In genomic region chr13:51823861-51824260, GRCh38 we compare ENCODE assay signal across 25 cellular contexts. TPM values are rescaled to one million over a fixed set of nuclear protein-coding genes. Genes with fewer than 3 reads are reported as not detected.
A peak's percentile ranks its signal among the peaks of the same experiment; 100 is the strongest.
DNase-seq lines count a peak whose midpoint lies in the region; ATAC-seq and TF ChIP-seq lines count a peak whose summit lies in the region.
"Had no signal": no experiment of that assay in that cellular context is flagged by ENCODE, and none has a peak within 500 bp of the region (broad histone marks: within the 10 kb centered on the region; RNA-seq: fewer than 3 reads in every experiment).

No MANE protein-coding gene starts in this region.

- H3K9me3 Mint-ChIP-seq in CD4-positive, alpha-beta T cell = no peaks in the 10 kb centered on the region
- H3K9me3 Mint-ChIP-seq in activated CD8-positive, alpha-beta T cell treated with anti-CD3 and anti-CD28 coated beads for 36 hours = no peaks in the 10 kb centered on the region

- peak overlapping the region; percentile 35 for H3K4me3 ChIP-seq in mononuclear cell (ENCODE audit: low read length)
- no peak overlapping the region for H3K4me3 ChIP-seq in body of pancreas
- H3K4me3 ChIP-seq: breast epithelium, hepatocyte, tibial nerve had no signal

- peak overlapping the region; percentile 89 for H3K27ac Mint-ChIP-seq in CD4-positive, alpha-beta T cell
- H3K27ac Mint-ChIP-seq in activated CD8-positive, alpha-beta T cell treated with anti-CD3 and anti-CD28 coated beads for 36 hours = peak overlapping the region; percentile 94

- H3K9me3 ChIP-seq in CD4-positive, alpha-beta T cell (ENCODE audit: control insufficient read depth, low read length) = no peaks in the 10 kb centered on the region
- H3K9me3 ChIP-seq in mononuclear cell (ENCODE audit: low read depth, low read length) (no peaks in the 10 kb centered on the region), body of pancreas (no peaks in the 10 kb centered on the region)
- H3K9me3 ChIP-seq: breast epithelium, tibial nerve had no signal

- peaks cover 55% of the 10 kb centered on the region for H3K36me3 Mint-ChIP-seq in CD4-positive, alpha-beta T cell (ENCODE audit: low read depth)
- H3K36me3 Mint-ChIP-seq in activated CD8-positive, alpha-beta T cell treated with anti-CD3 and anti-CD28 coated beads for 36 hours (ENCODE audit: low read depth) = no peaks in the 10 kb centered on the region

- H3K27me3 Mint-ChIP-seq in CD4-positive, alpha-beta T cell = no peaks in the 10 kb centered on the region
- H3K27me3 Mint-ChIP-seq in activated CD8-positive, alpha-beta T cell treated with anti-CD3 and anti-CD28 coated beads for 36 hours = no peaks in the 10 kb centered on the region

- CTCF ChIA-PET in CD4-positive, alpha-beta T cell (lab: Charles Lee) = interaction anchor here (1.0 to 1.1 kb wide), 2 partner anchors 8 to 26 kb away, joined by 3 to 4 read pairs; no protein-coding TSS in a partner anchor
- CTCF ChIA-PET in activated CD8-positive, alpha-beta T cell treated with anti-CD3 and anti-CD28 coated beads for 36 hours (lab: Charles Lee) = interaction anchor here (1.8 to 8.3 kb wide), 2 partner anchors 8 to 9 kb away, joined by 6 to 119 read pairs; no protein-coding TSS in a partner anchor

- DNase-seq in NCI-H82 (lab: John Stamatoyannopoulos, UW) (peak; percentile 26), NCI-H82 treated with DMSO at 0.1 percent for 48 hours (lab: John Stamatoyannopoulos, UW; ENCODE audit: unreplicated experiment) (no peak), middle frontal gyrus (ENCODE audit: extremely low spot score, low spot score) (no peak), substantia nigra (lab: John Stamatoyannopoulos, UW) (no peak), body of pancreas (no peak)
- DNase-seq in CD4-positive, alpha-beta T cell = no peak
- DNase-seq in activated CD8-positive, alpha-beta T cell treated with anti-CD3 and anti-CD28 coated beads for 36 hours = no peak
- DNase-seq: 8988T; activated effector memory CD4-positive, alpha-beta T cell treated with anti-CD3 and anti-CD28 coated beads, Interleukin-2, amount 50 U/mL, for 16 hours; C1 segment of cervical spinal cord; kidney; mesendoderm; MM.1S; NCI-H1930; NCI-H510A; stimulated activated CD4-positive, alpha-beta T cell treated with anti-CD3 and anti-CD28 coated beads, Interleukin-4, amount 100 ng/mL, for 4 hours had no signal

- peak overlapping the region; percentile 86 for H3K4me3 Mint-ChIP-seq in CD4-positive, alpha-beta T cell
- H3K4me3 Mint-ChIP-seq in activated CD8-positive, alpha-beta T cell treated with anti-CD3 and anti-CD28 coated beads for 36 hours = peak overlapping the region; percentile 74

- TF ChIP-seq CTCF in CD4-positive, alpha-beta T cell (IDR thresholded peaks at IDR 0.05) = no peak
- no peak for TF ChIP-seq CTCF in activated CD8-positive, alpha-beta T cell treated with anti-CD3 and anti-CD28 coated beads for 36 hours (IDR thresholded peaks at IDR 0.05)
- no peak for TF ChIP-seq CTCF in body of pancreas (IDR thresholded peaks at IDR 0.05)

- 58 to 67% methylated on average over 2 of the region's 2 CpGs for WGBS in body of pancreas, 2 donors

- POLR2A ChIA-PET in CD4-positive, alpha-beta T cell (lab: Charles Lee) = interaction anchor here (5.0 to 10.0 kb wide), 4 partner anchors 8 to 371 kb away, joined by 42 to 153 read pairs (median 77); partner anchors contain the start of gene INTS6
- POLR2A ChIA-PET in activated CD8-positive, alpha-beta T cell treated with anti-CD3 and anti-CD28 coated beads for 36 hours (lab: Charles Lee) = interaction anchor here (0.6 kb wide), 1 partner anchor 191 kb away, joined by 3 read pairs; no protein-coding TSS in a partner anchor

- no peak for TF ChIP-seq POLR2A in body of pancreas (IDR thresholded peaks at IDR 0.05)

- intact Hi-C loops in CD4-positive, alpha-beta T cell (cut with DNase I, micrococcal nuclease) = loop anchor here (2.0 to 10.0 kb wide), 4 partner anchors 368 to 1699 kb away; partner anchors contain the start of genes CKAP2 (in 1 of the 2) and INTS6 (in 1 of the 2)
- intact Hi-C loops in activated CD8-positive, alpha-beta T cell treated with anti-CD3 and anti-CD28 coated beads for 36 hours (cut with micrococcal nuclease) = loop anchor here (2.0 kb wide), 1 partner anchor 19 kb away; the partner anchor contains the start of gene DHRS12
- intact Hi-C loops in body of pancreas (cut with DNase I) = no loop called here

- no peak for ATAC-seq in CD4-positive, alpha-beta T cell (ENCODE audit: poor library complexity)
- no peak for ATAC-seq in activated CD8-positive, alpha-beta T cell treated with anti-CD3 and anti-CD28 coated beads for 36 hours
- no peak for ATAC-seq in body of pancreas
- ATAC-seq: HCT116, HepG2 had no signal

- peak overlapping the region; percentile 79 for H3K27ac ChIP-seq in CD4-positive, alpha-beta T cell (ENCODE audit: low read depth, low read length)
- H3K27ac ChIP-seq in substantia nigra (ENCODE audit: low read depth, low read length, poor library complexity, severe bottlenecking) = no peak overlapping the region
- no peak overlapping the region for H3K27ac ChIP-seq in body of pancreas
- H3K27ac ChIP-seq: hepatocyte, tibial nerve had no signal

- peaks cover 88% of the 10 kb centered on the region for H3K4me1 Mint-ChIP-seq in CD4-positive, alpha-beta T cell (ENCODE audit: low read depth)
- peaks cover 85% of the 10 kb centered on the region for H3K4me1 Mint-ChIP-seq in activated CD8-positive, alpha-beta T cell treated with anti-CD3 and anti-CD28 coated beads for 36 hours (ENCODE audit: low read depth)

- no peaks in the 10 kb centered on the region for H3K36me3 ChIP-seq in body of pancreas (replicated peaks in 1 of 2; ENCODE audit: insufficient read depth in 1 of 2, low read depth in 2 of 2)
- H3K36me3 ChIP-seq: breast epithelium, tibial nerve had no signal

- H3K4me1 ChIP-seq in mononuclear cell (ENCODE audit: insufficient read depth, low read length) (peaks cover 99% of the 10 kb centered on the region), body of pancreas (no peaks in the 10 kb centered on the region)

- no peaks in the 10 kb centered on the region for H3K27me3 ChIP-seq in CD4-positive, alpha-beta T cell (ENCODE audit: control insufficient read depth, insufficient read depth, low read length)
- no peaks in the 10 kb centered on the region for H3K27me3 ChIP-seq in mononuclear cell (ENCODE audit: insufficient read depth, low read length)
- no peaks in the 10 kb centered on the region for H3K27me3 ChIP-seq in body of pancreas
- H3K27me3 ChIP-seq: breast epithelium, hepatocyte, tibial nerve had no signal

RNA-seq across cellular contexts. Expression of gene DHRS12, which starts 19.9 kb away (rescaled TPM):
- 10 to 100 TPM in 1 of 2 experiments, 1 to 10 TPM in 1; 10.0 to 14.8 TPM for total RNA-seq in CD4-positive, alpha-beta T cell
- total RNA-seq in activated CD8-positive, alpha-beta T cell treated with anti-CD3 and anti-CD28 coated beads for 36 hours = 1 to 10 TPM; 6.6 to 6.7 TPM
- total RNA-seq in mononuclear cell (3.6 TPM), body of pancreas (10 to 100 TPM in 1 of 2 donors, 1 to 10 TPM in 1; 4.0 to 38.7 TPM)
- total RNA-seq: Daoy had no signal

RNA-seq across cellular contexts. Expression of gene TMEM272, which starts 21.1 kb away (rescaled TPM):
- total RNA-seq in CD4-positive, alpha-beta T cell = 1 to 10 TPM; 2.7 to 2.8 TPM
- under 1 TPM; 0.18 to 0.32 TPM for total RNA-seq in activated CD8-positive, alpha-beta T cell treated with anti-CD3 and anti-CD28 coated beads for 36 hours
- total RNA-seq in mononuclear cell = 1.0 TPM
- not detected for total RNA-seq in body of pancreas
- total RNA-seq: Daoy, fibroblast of lung, tibial nerve had no signal

RNA-seq across cellular contexts. Expression of gene CCDC70, which starts 37.9 kb away (rescaled TPM):
- total RNA-seq in CD4-positive, alpha-beta T cell = not detected
- total RNA-seq in activated CD8-positive, alpha-beta T cell treated with anti-CD3 and anti-CD28 coated beads for 36 hours = under 1 TPM; 0.45 to 0.72 TPM
- total RNA-seq in mononuclear cell (not detected), body of pancreas (not detected)
- total RNA-seq: breast epithelium, Daoy, fibroblast of lung, hepatocyte, kidney, omental fat pad, tibial nerve had no signal
